In the genomic region with DNA sequence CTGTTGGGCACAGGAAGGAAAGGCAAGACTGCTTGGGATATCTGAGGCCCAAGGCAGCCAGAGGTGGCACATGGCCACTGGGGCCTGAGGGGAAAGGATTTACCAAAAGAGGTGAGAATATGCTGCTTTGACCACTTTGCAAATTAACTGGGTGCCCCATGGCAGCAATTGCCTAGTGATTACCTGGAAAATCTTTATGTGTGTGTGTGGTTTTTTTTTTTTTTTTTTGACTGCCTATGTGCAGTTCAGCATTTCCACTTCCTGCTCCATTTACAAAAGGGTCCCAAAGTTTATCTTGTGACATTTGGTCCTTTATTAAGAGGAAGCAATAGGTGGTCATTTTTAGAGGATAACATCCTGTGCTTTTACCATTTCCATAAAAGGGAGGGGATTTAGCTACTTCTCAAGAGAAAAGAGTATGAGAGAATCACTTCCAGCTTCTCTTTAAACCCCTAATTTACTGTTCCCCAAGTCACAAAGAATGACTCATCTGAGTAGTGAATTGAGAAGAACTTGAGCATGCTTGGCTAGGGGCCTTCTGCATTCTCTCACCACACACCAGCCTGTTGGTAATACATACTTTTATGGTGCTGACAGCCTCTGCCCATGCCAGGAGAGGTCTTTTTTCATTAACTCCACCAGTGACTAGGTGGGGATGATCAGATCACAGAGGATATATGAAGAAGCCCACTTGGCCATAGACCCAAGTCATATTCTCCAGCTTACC, we compare ENCODE assay signal across 1 cellular context.
TF ChIP-seq lines count a peak whose summit lies in the region.

No MANE protein-coding gene starts in this region.

TF ChIP-seq in H1, 55 proteins besides CTCF, POLR2A, EP300 and RAD21 (continued from another document):
- TF ChIP-seq SP1 (IDR thresholded peaks at IDR 0.05; ENCODE audit: low read depth, low read length): no peak
- TF ChIP-seq RBBP5 (IDR thresholded peaks at IDR 0.05; ENCODE audit: borderline replicate concordance, low read depth, low read length): no peak
- no peak for TF ChIP-seq KDM1A (IDR thresholded peaks at IDR 0.05; ENCODE audit: borderline replicate concordance, low read length)
- no peak for TF ChIP-seq CTBP2 (IDR thresholded peaks at IDR 0.05; ENCODE audit: borderline replicate concordance, insufficient read depth, insufficient read length, low read length)
- no peak for TF ChIP-seq EZH2 (IDR thresholded peaks at IDR 0.05; ENCODE audit: low read depth, low read length, severe bottlenecking)
- no peak for TF ChIP-seq HDAC6 (IDR thresholded peaks at IDR 0.05; ENCODE audit: low read depth, low read length)
- TF ChIP-seq TBP (IDR thresholded peaks at IDR 0.05; ENCODE audit: low read depth, low read length): no peak
TF ChIP-seq in H1: peak in this region for 0.
